In genomic region chr1:37753473-37754321, GRCh38 we compare ENCODE assay signal across 11 cellular contexts. TPM values are rescaled to one million over a fixed set of nuclear protein-coding genes. Genes with fewer than 3 reads are reported as not detected.
A peak's percentile ranks its signal among the peaks of the same experiment; 100 is the strongest.
DNase-seq lines count a peak whose midpoint lies in the region; ATAC-seq and TF ChIP-seq lines count a peak whose summit lies in the region.
"Had no signal": no experiment of that assay in that cellular context is flagged by ENCODE, and none has a peak within 500 bp of the region (broad histone marks: within the 10 kb centered on the region; RNA-seq: fewer than 3 reads in every experiment).

No MANE protein-coding gene starts in this region.

- H3K9me3 Mint-ChIP-seq in activated naive CD4-positive, alpha-beta T cell treated with anti-CD3 and anti-CD28 coated beads for 36 hours = no peaks in the 10 kb centered on the region
- H3K9me3 Mint-ChIP-seq in stimulated activated naive B cell treated with anti-CD40 and anti-IgM and Interleukin-4, amounts not matched to agents 10 μg/mL and 1 μg/mL and 100 μg/mL, for 72 hours = no peaks in the 10 kb centered on the region

- H3K27ac ChIP-seq in WERI-Rb-1 = no peak overlapping the region
- H3K27ac ChIP-seq: right lobe of liver had no signal

- intact Hi-C loops in activated naive CD4-positive, alpha-beta T cell treated with anti-CD3 and anti-CD28 coated beads for 36 hours (cut with micrococcal nuclease) = loop anchor here (2.0 kb wide), 1 partner anchor 61 kb away; the partner anchor contains the start of gene CDCA8
- intact Hi-C loops in Right ventricle myocardium superior (cut with DNase I) = no loop called here

- H3K4me3 Mint-ChIP-seq in activated naive CD4-positive, alpha-beta T cell treated with anti-CD3 and anti-CD28 coated beads for 36 hours = peak overlapping the region; percentile 53
- peak overlapping the region; percentile 63 to 76 for H3K4me3 Mint-ChIP-seq in stimulated activated naive B cell treated with anti-CD40 and anti-IgM and Interleukin-4, amounts not matched to agents 10 μg/mL and 1 μg/mL and 100 μg/mL, for 72 hours

- H3K27me3 Mint-ChIP-seq in activated naive CD4-positive, alpha-beta T cell treated with anti-CD3 and anti-CD28 coated beads for 36 hours (ENCODE audit: low read depth) = peaks cover 34% of the 10 kb centered on the region
- H3K27me3 Mint-ChIP-seq in stimulated activated naive B cell treated with anti-CD40 and anti-IgM and Interleukin-4, amounts not matched to agents 10 μg/mL and 1 μg/mL and 100 μg/mL, for 72 hours = peaks cover 24 to 64% of the 10 kb centered on the region in 2 donors

- no peak for ATAC-seq in stimulated activated naive B cell treated with anti-CD40 and anti-IgM and Interleukin-4, amounts not matched to agents 10 μg/mL and 1 μg/mL and 100 μg/mL, for 72 hours (replicated peaks)
- ATAC-seq in Right ventricle myocardium superior (ENCODE audit: poor library complexity) = no peak

- H3K4me1 Mint-ChIP-seq in activated naive CD4-positive, alpha-beta T cell treated with anti-CD3 and anti-CD28 coated beads for 36 hours (ENCODE audit: low read depth) = peaks cover 19% of the 10 kb centered on the region
- H3K4me1 Mint-ChIP-seq in stimulated activated naive B cell treated with anti-CD40 and anti-IgM and Interleukin-4, amounts not matched to agents 10 μg/mL and 1 μg/mL and 100 μg/mL, for 72 hours = peaks cover 11 to 18% of the 10 kb centered on the region in 2 donors

- TF ChIP-seq CTCF in WERI-Rb-1 (IDR thresholded peaks at IDR 0.05; ENCODE audit: low read depth, low read length) = no peak

- H3K4me3 ChIP-seq in WERI-Rb-1 (ENCODE audit: low read depth, low read length) = peak overlapping the region; percentile 56; the same call in 1 of the 2 replicates
- peak overlapping the region; percentile 6 for H3K4me3 ChIP-seq in iPS-11a (ENCODE audit: low read depth, low read length)

- H3K27me3 ChIP-seq in WERI-Rb-1 (ENCODE audit: insufficient read depth, low read depth, severe bottlenecking) = no peaks in the 10 kb centered on the region
- H3K27me3 ChIP-seq: right lobe of liver had no signal

- no peaks in the 10 kb centered on the region for H3K9me3 ChIP-seq in WERI-Rb-1 (ENCODE audit: severe bottlenecking)
- H3K9me3 ChIP-seq: BE2C, right lobe of liver had no signal

- CTCF ChIA-PET in activated naive CD4-positive, alpha-beta T cell treated with anti-CD3 and anti-CD28 coated beads for 36 hours (lab: Charles Lee) = no interaction called here

- DNase-seq in activated naive CD4-positive, alpha-beta T cell treated with anti-CD3 and anti-CD28 coated beads for 36 hours = no peak
- no peak for DNase-seq in activated naive CD4-positive, alpha-beta T cell treated with anti-CD3 and anti-CD28 coated beads, Interleukin-2, amount 50 U/mL, for 16 hours
- no peak for DNase-seq in WERI-Rb-1
- no peak for DNase-seq in stimulated activated naive B cell treated with anti-CD40 and anti-IgM and Interleukin-4, amounts not matched to agents 10 μg/mL and 1 μg/mL and 100 μg/mL, for 72 hours
- DNase-seq in RKO (ENCODE audit: low spot score) = no peak
- no peak for DNase-seq in COLO668 (lab: John Stamatoyannopoulos, UW; ENCODE audit: unreplicated experiment)
- no peak for DNase-seq in Right ventricle myocardium superior

- no peak overlapping the region for H3K27ac Mint-ChIP-seq in activated naive CD4-positive, alpha-beta T cell treated with anti-CD3 and anti-CD28 coated beads for 36 hours
- no peak overlapping the region for H3K27ac Mint-ChIP-seq in stimulated activated naive B cell treated with anti-CD40 and anti-IgM and Interleukin-4, amounts not matched to agents 10 μg/mL and 1 μg/mL and 100 μg/mL, for 72 hours

- H3K36me3 ChIP-seq in WERI-Rb-1 = no peaks in the 10 kb centered on the region; the same call in 1 of the 2 replicates
- H3K36me3 ChIP-seq: BE2C, right lobe of liver had no signal

- no peaks in the 10 kb centered on the region for H3K36me3 Mint-ChIP-seq in activated naive CD4-positive, alpha-beta T cell treated with anti-CD3 and anti-CD28 coated beads for 36 hours (ENCODE audit: low read depth)
- H3K36me3 Mint-ChIP-seq in stimulated activated naive B cell treated with anti-CD40 and anti-IgM and Interleukin-4, amounts not matched to agents 10 μg/mL and 1 μg/mL and 100 μg/mL, for 72 hours = no peaks in the 10 kb centered on the region

RNA-seq across cellular contexts. Expression of gene EPHA10, which starts 11.2 kb away (rescaled TPM):
- total RNA-seq in activated naive CD4-positive, alpha-beta T cell treated with anti-CD3 and anti-CD28 coated beads for 36 hours = under 1 TPM in 1 of 2 experiments, not detected in 1; 0.33 TPM
- 0.13 TPM for total RNA-seq in Right ventricle myocardium superior
- total RNA-seq: lung microvascular endothelial cell had no signal

RNA-seq across cellular contexts. Expression of gene MANEAL, which starts 40.0 kb away (rescaled TPM):
- under 1 TPM; 0.69 to 0.74 TPM for total RNA-seq in activated naive CD4-positive, alpha-beta T cell treated with anti-CD3 and anti-CD28 coated beads for 36 hours
- 0.91 TPM for total RNA-seq in Right ventricle myocardium superior

RNA-seq across cellular contexts. Expression of gene C1orf122, which starts 53.9 kb away (rescaled TPM):
- 10 to 100 TPM; 12.8 to 14.2 TPM for total RNA-seq in activated naive CD4-positive, alpha-beta T cell treated with anti-CD3 and anti-CD28 coated beads for 36 hours
- total RNA-seq in Right ventricle myocardium superior = 52.2 TPM

RNA-seq across cellular contexts. Expression of gene YRDC, which starts 54.3 kb away (rescaled TPM):
- 10 to 100 TPM; 31.6 to 31.7 TPM for total RNA-seq in activated naive CD4-positive, alpha-beta T cell treated with anti-CD3 and anti-CD28 coated beads for 36 hours
- 4.5 TPM for total RNA-seq in Right ventricle myocardium superior
